In genomic region chr1:94113592-94114322, GRCh38 we compare ENCODE assay signal across 17 cellular contexts. TPM values are rescaled to one million over a fixed set of nuclear protein-coding genes. Genes with fewer than 3 reads are reported as not detected.
A peak's percentile ranks its signal among the peaks of the same experiment; 100 is the strongest.
DNase-seq lines count a peak whose midpoint lies in the region; ATAC-seq, FAIRE-seq and TF ChIP-seq lines count a peak whose summit lies in the region.
"Had no signal": no experiment of that assay in that cellular context is flagged by ENCODE, and none has a peak within 500 bp of the region (broad histone marks: within the 10 kb centered on the region; RNA-seq: fewer than 3 reads in every experiment).

No MANE protein-coding gene starts in this region.

- peak overlapping the region; percentile 58 for H3K4me3 Mint-ChIP-seq in neural crest cell
- H3K4me3 Mint-ChIP-seq: CD4-positive, alpha-beta T cell had no signal

- peaks cover 4 to 62% (median 33%) of the 10 kb centered on the region in 10 experiments; a peak in 18 of 20 replicates for H3K4me1 ChIP-seq in BLaER1 treated with 17β-estradiol and CSF1 and Interleukin-3, amounts not matched to agents 10 nM and 100 nM
- H3K4me1 ChIP-seq in Loucy (ENCODE audit: insufficient read depth, low read length, poor library complexity, severe bottlenecking) = peaks cover 68% of the 10 kb centered on the region
- H3K4me1 ChIP-seq in endothelial cell of umbilical vein (ENCODE audit: control insufficient read depth, extremely low read depth, insufficient read depth, low read length) = peaks cover 4% of the 10 kb centered on the region

- H3K27me3 ChIP-seq in BLaER1 treated with 17β-estradiol and CSF1 and Interleukin-3, amounts not matched to agents 10 nM and 100 nM = peaks cover 0 to 100% (median under 1%) of the 10 kb centered on the region in 11 experiments; a peak in 13 of 22 replicates
- H3K27me3 ChIP-seq in Loucy (ENCODE audit: insufficient read depth, low read length, poor library complexity, severe bottlenecking) (no peaks in the 10 kb centered on the region), endothelial cell of umbilical vein (ENCODE audit: control insufficient read depth in 2 of 2, insufficient read depth in 2 of 2, low read length in 2 of 2) (no peaks in the 10 kb centered on the region)

- no peaks in the 10 kb centered on the region for H3K36me3 Mint-ChIP-seq in neural crest cell (ENCODE audit: low read depth)

- no peaks in the 10 kb centered on the region for H3K79me2 ChIP-seq in Loucy (ENCODE audit: insufficient read depth, low read length)
- no peaks in the 10 kb centered on the region for H3K79me2 ChIP-seq in endothelial cell of umbilical vein (ENCODE audit: control insufficient read depth, insufficient read depth, low read length)

- peak overlapping the region in 6 of 11 experiments; percentile 1 to 42 (median 18); a peak in 7 of 22 replicates for H3K4me2 ChIP-seq in BLaER1 treated with 17β-estradiol and CSF1 and Interleukin-3, amounts not matched to agents 10 nM and 100 nM
- H3K4me2 ChIP-seq in Loucy (ENCODE audit: low read depth, low read length, poor library complexity, severe bottlenecking) (peak overlapping the region; percentile 16), endothelial cell of umbilical vein (ENCODE audit: insufficient read depth, low read length) (no peak overlapping the region)

- H4K20me1 ChIP-seq in BLaER1 treated with 17β-estradiol and CSF1 and Interleukin-3, amounts not matched to agents 10 nM and 100 nM = peaks cover 0 to 74% (median 0%) of the 10 kb centered on the region in 11 experiments; a peak in 4 of 22 replicates
- H4K20me1 ChIP-seq in Loucy (ENCODE audit: insufficient read depth, low read length, poor library complexity, severe bottlenecking) (no peaks in the 10 kb centered on the region), endothelial cell of umbilical vein (replicated peaks; ENCODE audit: control insufficient read depth, extremely low read depth, insufficient read depth, low read length) (no peaks in the 10 kb centered on the region)

- H2AFZ ChIP-seq in Loucy (ENCODE audit: low read length) (no peak overlapping the region), endothelial cell of umbilical vein (ENCODE audit: low read depth, low read length) (no peak overlapping the region)

- dilution Hi-C loops in endothelial cell of umbilical vein (cut with MboI; ENCODE audit: extremely low pct_ligation_motif_present, low sequenced_read_pairs) = no loop called here

- no peak overlapping the region for H3K9ac ChIP-seq in BLaER1 treated with 17β-estradiol and CSF1 and Interleukin-3, amounts not matched to agents 10 nM and 100 nM
- H3K9ac ChIP-seq in Loucy (ENCODE audit: low read depth, low read length, poor library complexity, severe bottlenecking) = peak overlapping the region; percentile 0
- H3K9ac ChIP-seq in endothelial cell of umbilical vein (replicated peaks; ENCODE audit: extremely low read depth, insufficient read depth, low read length) = no peak overlapping the region

- FAIRE-seq in endothelial cell of umbilical vein (lab: Jason Lieb, UNC) = no peak

- no peaks in the 10 kb centered on the region for H3K36me3 ChIP-seq in BLaER1 treated with 17β-estradiol and CSF1 and Interleukin-3, amounts not matched to agents 10 nM and 100 nM
- no peaks in the 10 kb centered on the region for H3K36me3 ChIP-seq in Loucy (ENCODE audit: insufficient read depth, low read length)
- H3K36me3 ChIP-seq in endothelial cell of umbilical vein (ENCODE audit: control insufficient read depth in 2 of 2, extremely low read depth in 1 of 2, insufficient read depth in 2 of 2, low read length in 2 of 2) = no peaks in the 10 kb centered on the region

- in situ Hi-C loops in ACHN (cut with HindIII; ENCODE audit: low pct_ligation_motif_present, low pct_unique_long_range_greater_than_20kb, low sequenced_read_pairs) = no loop called here

- CTCF ChIA-PET in endothelial cell of umbilical vein (lab: Charles Lee) = no interaction called here

- TF ChIP-seq POLR2A in endothelial cell of umbilical vein (IDR thresholded peaks at IDR 0.05; ENCODE audit: low read depth, low read length) = no peak

- POLR2A ChIA-PET in endothelial cell of umbilical vein (lab: Charles Lee) = no interaction called here

- peak overlapping the region; percentile 72 for H3K27ac Mint-ChIP-seq in neural crest cell (ENCODE audit: unreplicated experiment)
- H3K27ac Mint-ChIP-seq: CD4-positive, alpha-beta T cell had no signal

- ATAC-seq in GM18498 (IDR thresholded peaks at IDR 0.05; ENCODE audit: unreplicated experiment) = no peak

- H3K4me1 Mint-ChIP-seq in neural crest cell = peaks cover 51% of the 10 kb centered on the region

- no peak for TF ChIP-seq CTCF in Loucy (conservative IDR thresholded peaks at IDR 0.05; ENCODE audit: low read length)
- TF ChIP-seq CTCF in endothelial cell of umbilical vein (IDR thresholded peaks at IDR 0.05; ENCODE audit: extremely low read depth in 1 of 2, insufficient read depth in 1 of 2, low read depth in 1 of 2, low read length in 2 of 2) = no peak
- TF ChIP-seq CTCF in neural crest cell (conservative IDR thresholded peaks at IDR 0.05) = no peak

- intact Hi-C loops in endothelial cell of umbilical vein (cut with micrococcal nuclease) = no loop called here

- peaks cover 6% of the 10 kb centered on the region; the same call in 1 of the 2 replicates for H3F3A ChIP-seq in Loucy (ENCODE audit: low read depth)

- peaks cover 2% of the 10 kb centered on the region for H3K9me3 Mint-ChIP-seq in neural crest cell
- H3K9me3 Mint-ChIP-seq: CD4-positive, alpha-beta T cell had no signal

- no TSS peak for BruUV-seq in endothelial cell of umbilical vein (replicated peaks; lab: Mats Ljungman, UMichigan)

- H3K4me3 ChIP-seq in BLaER1 treated with 17β-estradiol and CSF1 and Interleukin-3, amounts not matched to agents 10 nM and 100 nM = no peak overlapping the region
- H3K4me3 ChIP-seq in Loucy (ENCODE audit: low read length, poor library complexity, severe bottlenecking) (no peak overlapping the region), endothelial cell of umbilical vein (replicated peaks in 1 of 3; ENCODE audit: insufficient read depth in 1 of 3, low read depth in 1 of 3, low read length in 3 of 3) (no peak overlapping the region)

- no peaks in the 10 kb centered on the region for H3K27me3 Mint-ChIP-seq in neural crest cell (ENCODE audit: low read depth)
- H3K27me3 Mint-ChIP-seq: CD4-positive, alpha-beta T cell had no signal

- no peaks in the 10 kb centered on the region for H3K9me3 ChIP-seq in BLaER1 treated with 17β-estradiol and CSF1 and Interleukin-3, amounts not matched to agents 10 nM and 100 nM (replicated peaks in 1 of 11)
- H3K9me3 ChIP-seq in Loucy (ENCODE audit: insufficient read depth, low read depth, low read length) = no peaks in the 10 kb centered on the region
- no peaks in the 10 kb centered on the region for H3K9me3 ChIP-seq in endothelial cell of umbilical vein (replicated peaks; ENCODE audit: control insufficient read depth, insufficient read depth, low read length)

- peak; percentile 55 for DNase-seq in endothelial cell of umbilical vein (ENCODE audit: low read depth, low spot score)
- no peak for DNase-seq in neural crest cell (ENCODE audit: low read depth, low spot score)
- no peak for DNase-seq in stimulated activated naive CD4-positive, alpha-beta T cell treated with Interleukin-2 at 50 U/mL for 16 hours (lab: John Stamatoyannopoulos, UW)
- no peak for DNase-seq in activated naive CD4-positive, alpha-beta T cell (lab: John Stamatoyannopoulos, UW)
- no peak for DNase-seq in ACHN
- DNase-seq: AML-193; CD4-positive, alpha-beta T cell; GOT3; IMR-90; Kasumi-1; NCI-H1930; NCI-H510A; SHP77 treated with DMSO at 0.1 percent for 48 hours had no signal

- H3K27ac ChIP-seq in BLaER1 treated with 17β-estradiol and CSF1 and Interleukin-3, amounts not matched to agents 10 nM and 100 nM = no peak overlapping the region
- H3K27ac ChIP-seq in endothelial cell of umbilical vein (ENCODE audit: insufficient read depth, low read depth, low read length) = no peak overlapping the region

- H3K9me2 ChIP-seq in Loucy (replicated peaks; ENCODE audit: low read depth, low read length) = no peaks in the 10 kb centered on the region

- no peaks in the 10 kb centered on the region for H3K9me1 ChIP-seq in endothelial cell of umbilical vein (replicated peaks; ENCODE audit: control insufficient read depth, extremely low read depth, insufficient read depth, low read length)

TF ChIP-seq in endothelial cell of umbilical vein, 7 proteins besides CTCF, POLR2A, EP300 and RAD21:
- TF ChIP-seq JUN (IDR thresholded peaks at IDR 0.05; ENCODE audit: borderline replicate concordance, insufficient read depth, insufficient read length, low read depth) = no peak
- no peak for TF ChIP-seq FOS (IDR thresholded peaks at IDR 0.05; ENCODE audit: borderline replicate concordance, insufficient read depth, low read length)
- no peak for TF ChIP-seq EZH2 (IDR thresholded peaks at IDR 0.05; ENCODE audit: borderline replicate concordance, low read depth, low read length, severe bottlenecking)
- TF ChIP-seq MYC (IDR thresholded peaks at IDR 0.05; ENCODE audit: low read depth, low read length) = no peak
- no peak for TF ChIP-seq POLR2AphosphoS5 (IDR thresholded peaks at IDR 0.05; ENCODE audit: insufficient read depth, low read depth, low read length)
- TF ChIP-seq GATA2 (IDR thresholded peaks at IDR 0.05; ENCODE audit: insufficient read depth, insufficient read length, low read depth, low read length) = no peak
- no peak for TF ChIP-seq MAX (IDR thresholded peaks at IDR 0.05; ENCODE audit: insufficient read depth, insufficient read length)

RNA-seq across cellular contexts. Expression of gene ABCA4, which starts 7.2 kb away (rescaled TPM):
- total RNA-seq in endothelial cell of umbilical vein (4.9 and 5.0 TPM in 2 replicates), neural crest cell (0.14 and 0.45 TPM in 2 replicates)
- 2.3 and 2.5 TPM in 2 replicates for polyA plus RNA-seq in endothelial cell of umbilical vein
- 1.1 TPM in 2 replicates for polyA plus RNA-seq in endothelial cell of umbilical vein (2011; cell fraction: cytosol; rRNA removed)
- polyA plus RNA-seq in endothelial cell of umbilical vein (2011; cell fraction: nucleus; rRNA removed) = 8.9 and 12.1 TPM in 2 replicates
- polyA plus RNA-seq in endothelial cell of umbilical vein (2012) = 2.0 and 5.2 TPM in 2 replicates
- 3.4 and 5.3 TPM in 2 replicates for polyA minus RNA-seq in endothelial cell of umbilical vein
- 3.3 TPM for polyA minus RNA-seq in endothelial cell of umbilical vein (2011; cell fraction: cytosol; rRNA and poly(A)+ RNA removed)
- 9.0 and 9.1 TPM in 2 replicates for polyA minus RNA-seq in endothelial cell of umbilical vein (2011; cell fraction: nucleus; rRNA and poly(A)+ RNA removed)
- total RNA-seq: CD4-positive, alpha-beta T cell; HT-29 had no signal
